Comparison of ENCODE assay signal across 8 cellular contexts in genomic region chr7:47991741-47992311, GRCh38. TPM values are rescaled to one million over a fixed set of nuclear protein-coding genes. Genes with fewer than 3 reads are reported as not detected.
A peak's percentile ranks its signal among the peaks of the same experiment; 100 is the strongest.
DNase-seq lines count a peak whose midpoint lies in the region; ATAC-seq lines count a peak whose summit lies in the region.

No MANE protein-coding gene starts in this region.

- peak; percentile 99 for ATAC-seq in HG02938 (IDR thresholded peaks at IDR 0.05; ENCODE audit: unreplicated experiment)

- H3K4me3 Mint-ChIP-seq in activated CD4-positive, alpha-beta memory T cell treated with anti-CD3 and anti-CD28 coated beads for 36 hours = peak overlapping the region; percentile 87

- no peaks in the 10 kb centered on the region for H3K9me3 ChIP-seq in ectodermal cell (ENCODE audit: control insufficient read depth, low read length)

- POLR2A ChIA-PET in activated CD4-positive, alpha-beta memory T cell treated with anti-CD3 and anti-CD28 coated beads for 36 hours (lab: Charles Lee) = interaction anchor here (1.2 to 1.8 kb wide), 3 partner anchors 93 to 118 kb away, joined by 5 to 8 read pairs (median 6); partner anchors contain the start of gene UPP1

- peaks cover 2% of the 10 kb centered on the region for H3K9me3 Mint-ChIP-seq in activated CD4-positive, alpha-beta memory T cell treated with anti-CD3 and anti-CD28 coated beads for 36 hours

- peak overlapping the region; percentile 86 for H3K27ac Mint-ChIP-seq in activated CD4-positive, alpha-beta memory T cell treated with anti-CD3 and anti-CD28 coated beads for 36 hours

- no peaks in the 10 kb centered on the region for H3K36me3 Mint-ChIP-seq in activated CD4-positive, alpha-beta memory T cell treated with anti-CD3 and anti-CD28 coated beads for 36 hours

- H3K4me1 ChIP-seq in ectodermal cell (ENCODE audit: control insufficient read depth, insufficient read depth, low read length) = peaks cover 7% of the 10 kb centered on the region

- DNase-seq in SIG-M5 treated with dmso at 0.1 percent for 504 hours (lab: John Stamatoyannopoulos, UW; ENCODE audit: unreplicated experiment) = peak; percentile 35
- no peak for DNase-seq in SIG-M5 (lab: John Stamatoyannopoulos, UW)
- peak; percentile 51 for DNase-seq in NCI-H345 (lab: John Stamatoyannopoulos, UW)
- peak; percentile 93 for DNase-seq in activated CD4-positive, alpha-beta memory T cell treated with anti-CD3 and anti-CD28 coated beads for 36 hours
- peak; percentile 75 to 78 for DNase-seq in lung microvascular endothelial cell (ENCODE audit: low read depth in 2 of 2)
- peak; percentile 57 to 77 (median 67) for DNase-seq in stimulated activated CD4-positive, alpha-beta T cell treated with anti-CD3 and anti-CD28 coated beads, TNF-alpha, amount 100 ng/mL, for 4 hours (ENCODE audit: low read depth in 3 of 3)

- H3K27ac ChIP-seq in ectodermal cell (ENCODE audit: insufficient read depth, low read depth, low read length, poor library complexity, severe bottlenecking) = peak overlapping the region; percentile 69

- no peaks in the 10 kb centered on the region for H3K27me3 ChIP-seq in ectodermal cell (ENCODE audit: control insufficient read depth, insufficient read depth, low read length, poor library complexity, severe bottlenecking)

- no peaks in the 10 kb centered on the region for H3K27me3 Mint-ChIP-seq in activated CD4-positive, alpha-beta memory T cell treated with anti-CD3 and anti-CD28 coated beads for 36 hours

- CTCF ChIA-PET in activated CD4-positive, alpha-beta memory T cell treated with anti-CD3 and anti-CD28 coated beads for 36 hours (lab: Charles Lee) = interaction anchor here (0.5 to 2.6 kb wide), 21 partner anchors 9 to 123 kb away, joined by 3 to 62 read pairs (median 4); partner anchors contain the start of genes HUS1 and UPP1

- H3K36me3 ChIP-seq in ectodermal cell (ENCODE audit: control insufficient read depth, insufficient read depth, low read length) = no peaks in the 10 kb centered on the region

- intact Hi-C loops in activated CD4-positive, alpha-beta memory T cell treated with anti-CD3 and anti-CD28 coated beads for 36 hours (cut with micrococcal nuclease) = loop anchor here (1.0 to 5.0 kb wide), 6 partner anchors 13 to 305 kb away; partner anchors contain the start of genes C7orf57 and HUS1

- WGBS in ectodermal cell, 2 experiments = 4 to 5% methylated on average over 26 of the region's 26 CpGs

- H3K4me3 ChIP-seq in ectodermal cell (ENCODE audit: insufficient read depth, low read depth, low read length) = peak overlapping the region; percentile 24

- peaks cover 15% of the 10 kb centered on the region for H3K4me1 Mint-ChIP-seq in activated CD4-positive, alpha-beta memory T cell treated with anti-CD3 and anti-CD28 coated beads for 36 hours (ENCODE audit: low read depth)

RNA-seq across cellular contexts. Expression of gene HUS1, which starts 12.4 kb away (rescaled TPM):
- 10 to 100 TPM; 38.6 to 38.9 TPM for total RNA-seq in activated CD4-positive, alpha-beta memory T cell treated with anti-CD3 and anti-CD28 coated beads for 36 hours
- polyA plus RNA-seq in ectodermal cell (2013, experiment 1 of 4) = 29.2 TPM
- 33.7 TPM for polyA plus RNA-seq in ectodermal cell (2013, experiment 2 of 4)
- polyA plus RNA-seq in ectodermal cell (2013, experiment 3 of 4) = 19.9 TPM
- polyA plus RNA-seq in ectodermal cell (2013, experiment 4 of 4) = 20.5 TPM
- 6.8 and 9.5 TPM in 2 replicates for total RNA-seq in lung microvascular endothelial cell

RNA-seq across cellular contexts. Expression of gene SUN3, which starts 37.1 kb away (rescaled TPM):
- not detected for total RNA-seq in activated CD4-positive, alpha-beta memory T cell treated with anti-CD3 and anti-CD28 coated beads for 36 hours
- not detected for polyA plus RNA-seq in ectodermal cell (2013, experiment 1 of 4)
- polyA plus RNA-seq in ectodermal cell (2013, experiment 2 of 4) = not detected
- not detected for polyA plus RNA-seq in ectodermal cell (2013, experiment 3 of 4)
- not detected for polyA plus RNA-seq in ectodermal cell (2013, experiment 4 of 4)
- not detected in 2 replicates for total RNA-seq in lung microvascular endothelial cell

RNA-seq across cellular contexts. Expression of gene C7orf57, which starts 43.5 kb away (rescaled TPM):
- total RNA-seq in activated CD4-positive, alpha-beta memory T cell treated with anti-CD3 and anti-CD28 coated beads for 36 hours = under 1 TPM; 0.71 to 0.90 TPM
- polyA plus RNA-seq in ectodermal cell (2013, experiment 1 of 4) = not detected
- polyA plus RNA-seq in ectodermal cell (2013, experiment 2 of 4) = not detected
- polyA plus RNA-seq in ectodermal cell (2013, experiment 3 of 4) = 0.27 TPM
- 0.12 TPM for polyA plus RNA-seq in ectodermal cell (2013, experiment 4 of 4)
- total RNA-seq in lung microvascular endothelial cell = not detected in 2 replicates

RNA-seq across cellular contexts. Expression of gene PKD1L1, which starts 43.6 kb away (rescaled TPM):
- under 1 TPM; 0.17 to 0.19 TPM for total RNA-seq in activated CD4-positive, alpha-beta memory T cell treated with anti-CD3 and anti-CD28 coated beads for 36 hours
- polyA plus RNA-seq in ectodermal cell (2013, experiment 1 of 4) = not detected
- polyA plus RNA-seq in ectodermal cell (2013, experiment 2 of 4) = 0.04 TPM
- 0.05 TPM for polyA plus RNA-seq in ectodermal cell (2013, experiment 3 of 4)
- polyA plus RNA-seq in ectodermal cell (2013, experiment 4 of 4) = 0.12 TPM
- 0.20 and 0.44 TPM in 2 replicates for total RNA-seq in lung microvascular endothelial cell
